39 cellular contexts compared by ENCODE assay signal in genomic region chr7:135272303-135272702, GRCh38. TPM values are rescaled to one million over a fixed set of nuclear protein-coding genes. Genes with fewer than 3 reads are reported as not detected.
"Had no signal": no experiment of that assay in that cellular context is flagged by ENCODE, and none has a peak within 500 bp of the region (broad histone marks: within the 10 kb centered on the region; RNA-seq: fewer than 3 reads in every experiment).

No MANE protein-coding gene starts in this region.

- H3K27ac Mint-ChIP-seq: activated B cell treated with CpG ODN at 0.5 μM for 24 hours; activated CD4-positive, alpha-beta memory T cell treated with anti-CD3 and anti-CD28 coated beads for 36 hours; activated CD4-positive, alpha-beta T cell treated with anti-CD3 and anti-CD28 coated beads, Interleukin-2, amount 10 ng/mL, durations not matched to agents 24 days and 14 days; activated CD8-positive, alpha-beta T cell treated with anti-CD3 and anti-CD28 coated beads for 36 hours; activated naive CD4-positive, alpha-beta T cell treated with anti-CD3 and anti-CD28 coated beads for 36 hours; activated naive CD8-positive, alpha-beta T cell treated with anti-CD3 and anti-CD28 coated beads for 36 hours; activated T-cell treated with anti-CD3 and anti-CD28 coated beads, Interleukin-2, amount 50 U/mL, for 72 hours; activated T-helper 1 cell treated with anti-CD3 and anti-CD28 coated beads, Interleukin-12 subunit alpha, Interleukin-12 subunit beta, Interleukin-2, Interleukin-4 antibody, amounts not matched to agents 30 ng/mL and 10 ng/mL and 1 ng/mL, durations not matched to agents 14 hours and 24 hours and 36 hours; activated T-helper 17 cell treated with anti-CD3 and anti-CD28 coated beads, Interleukin-2, amount 50 U/mL, for 72 hours; T-helper 1 cell treated with Interleukin-12 subunit alpha and Interleukin-12 subunit beta and Interleukin-4 antibody, amounts not matched to agents 30 μg/mL and 1 μg/mL, for 36 hours; T-helper 2 cell treated with Interferon-gamma antibody and Interleukin-4, amounts not matched to agents 5 μg/mL and 100 μg/mL, for 36 hours had no signal

- H3K4me1 Mint-ChIP-seq: activated naive CD8-positive, alpha-beta T cell treated with anti-CD3 and anti-CD28 coated beads for 36 hours; central memory CD8-positive, alpha-beta T cell had no signal

- H3K9me3 ChIP-seq: adrenal gland, body of pancreas, breast epithelium had no signal

- H3K36me3 Mint-ChIP-seq: activated CD4-positive, alpha-beta memory T cell treated with anti-CD3 and anti-CD28 coated beads for 36 hours; activated naive CD4-positive, alpha-beta T cell treated with anti-CD3 and anti-CD28 coated beads, Interleukin-2, amount 50 U/mL, for 72 hours; activated naive CD8-positive, alpha-beta T cell treated with anti-CD3 and anti-CD28 coated beads for 36 hours had no signal

- ATAC-seq: activated CD8-positive, alpha-beta T cell treated with anti-CD3 and anti-CD28 coated beads for 36 hours; activated naive CD4-positive, alpha-beta T cell treated with anti-CD3 and anti-CD28 coated beads, Interleukin-2, amount 50 U/mL, for 72 hours; activated T-cell treated with anti-CD3 and anti-CD28 coated beads, Interleukin-2, amount 50 U/mL, for 4 hours; activated T-cell treated with anti-CD3 and anti-CD28 coated beads, Interleukin-2, amount 50 U/mL, for 72 hours; activated T-helper 17 cell treated with anti-CD3 and anti-CD28 coated beads, Interleukin-2, amount 50 U/mL, for 72 hours; body of pancreas had no signal

- H3K4me1 ChIP-seq: adrenal gland, body of pancreas, breast epithelium had no signal

- H3K4me3 Mint-ChIP-seq: activated B cell treated with CpG ODN at 0.5 μM for 24 hours; activated CD4-positive, alpha-beta memory T cell treated with anti-CD3 and anti-CD28 coated beads for 36 hours; activated CD4-positive, alpha-beta T cell treated with anti-CD3 and anti-CD28 coated beads, Interleukin-2, amount 10 ng/mL, durations not matched to agents 24 days and 14 days; activated CD8-positive, alpha-beta T cell treated with anti-CD3 and anti-CD28 coated beads for 36 hours; activated naive CD4-positive, alpha-beta T cell treated with anti-CD3 and anti-CD28 coated beads for 36 hours; activated naive CD8-positive, alpha-beta T cell treated with anti-CD3 and anti-CD28 coated beads for 36 hours; activated T-cell treated with anti-CD3 and anti-CD28 coated beads, Interleukin-2, amount 50 U/mL, for 4 hours; activated T-cell treated with anti-CD3 and anti-CD28 coated beads, Interleukin-2, amount 50 U/mL, for 72 hours; activated T-helper 1 cell treated with anti-CD3 and anti-CD28 coated beads, Interleukin-12 subunit alpha, Interleukin-12 subunit beta, Interleukin-2, Interleukin-4 antibody, amounts not matched to agents 30 ng/mL and 10 ng/mL and 1 ng/mL, durations not matched to agents 14 hours and 24 hours and 36 hours; activated T-helper 17 cell treated with anti-CD3 and anti-CD28 coated beads, Interleukin-2, amount 50 U/mL, for 72 hours; central memory CD8-positive, alpha-beta T cell; T-helper 1 cell treated with Interleukin-12 subunit alpha and Interleukin-12 subunit beta and Interleukin-4 antibody, amounts not matched to agents 30 μg/mL and 1 μg/mL, for 36 hours; T-helper 2 cell treated with Interferon-gamma antibody and Interleukin-4, amounts not matched to agents 5 μg/mL and 100 μg/mL, for 36 hours had no signal

- DNase-seq: activated B cell treated with CpG ODN at 0.5 μM for 24 hours; activated CD4-positive, alpha-beta memory T cell treated with anti-CD3 and anti-CD28 coated beads for 36 hours; activated CD4-positive, alpha-beta T cell treated with anti-CD3 and anti-CD28 coated beads for 4 hours; activated CD4-positive, alpha-beta T cell treated with anti-CD3 and anti-CD28 coated beads, Interleukin-2, amount 10 ng/mL, durations not matched to agents 24 days and 14 days; activated CD4-positive, alpha-beta T cell treated with anti-CD3 and anti-CD28 coated beads, Interleukin-2, amount 50 U/mL, for 1 hour; activated CD4-positive, alpha-beta T cell treated with anti-CD3 and anti-CD28 coated beads, Interleukin-2, amount 50 U/mL, for 4 hours; activated CD4-positive, CD25-positive, alpha-beta regulatory T cell treated with anti-CD3 and anti-CD28 coated beads, Interleukin-2, amount 50 U/mL, for 72 hours; activated CD8-positive, alpha-beta memory T cell treated with anti-CD3 and anti-CD28 coated beads, Interleukin-2, amount 50 U/mL, for 4 hours; activated CD8-positive, alpha-beta T cell treated with anti-CD3 and anti-CD28 coated beads for 36 hours; activated effector memory CD4-positive, alpha-beta T cell treated with anti-CD3 and anti-CD28 coated beads, Interleukin-2, amount 50 U/mL, for 16 hours; activated gamma-delta T cell treated with Interleukin-2 at 50 U/mL for 16 hours; activated naive CD4-positive, alpha-beta T cell; activated naive CD4-positive, alpha-beta T cell treated with anti-CD3 and anti-CD28 coated beads for 36 hours; activated naive CD4-positive, alpha-beta T cell treated with anti-CD3 and anti-CD28 coated beads, Interleukin-2, amount 50 U/mL, for 16 hours; activated naive CD8-positive, alpha-beta T cell treated with anti-CD3 and anti-CD28 coated beads for 36 hours; activated T-cell treated with anti-CD3 and anti-CD28 coated beads for 4 hours; activated T-cell treated with anti-CD3 and anti-CD28 coated beads, Interleukin-2, amount 50 U/mL, for 1 hour; activated T-cell treated with anti-CD3 and anti-CD28 coated beads, Interleukin-2, amount 50 U/mL, for 4 hours; activated T-cell treated with anti-CD3 and anti-CD28 coated beads, Interleukin-2, amount 50 U/mL, for 72 hours; amniotic stem cell; aorta; body of pancreas; brain microvascular endothelial cell; caudate nucleus; cerebellar nuclear complex; T-helper 1 cell; T-helper 2 cell; T-helper 9 cell had no signal

- H3K4me3 ChIP-seq: adrenal gland, body of pancreas, breast epithelium had no signal

- H3K27ac ChIP-seq: adrenal gland, body of pancreas, brain microvascular endothelial cell, breast epithelium, VCaP had no signal

- H3K9me3 Mint-ChIP-seq: activated B cell treated with CpG ODN at 0.5 μM for 24 hours; activated CD4-positive, alpha-beta memory T cell treated with anti-CD3 and anti-CD28 coated beads for 36 hours; activated CD4-positive, alpha-beta T cell treated with anti-CD3 and anti-CD28 coated beads, Interleukin-2, amount 10 ng/mL, durations not matched to agents 24 days and 14 days; activated CD8-positive, alpha-beta T cell treated with anti-CD3 and anti-CD28 coated beads for 36 hours; activated naive CD4-positive, alpha-beta T cell treated with anti-CD3 and anti-CD28 coated beads for 36 hours; activated naive CD4-positive, alpha-beta T cell treated with anti-CD3 and anti-CD28 coated beads, Interleukin-2, amount 50 U/mL, for 72 hours; activated naive CD8-positive, alpha-beta T cell treated with anti-CD3 and anti-CD28 coated beads for 36 hours; activated T-cell treated with anti-CD3 and anti-CD28 coated beads, Interleukin-2, amount 50 U/mL, for 4 hours; activated T-cell treated with anti-CD3 and anti-CD28 coated beads, Interleukin-2, amount 50 U/mL, for 72 hours; activated T-helper 1 cell treated with anti-CD3 and anti-CD28 coated beads, Interleukin-12 subunit alpha, Interleukin-12 subunit beta, Interleukin-2, Interleukin-4 antibody, amounts not matched to agents 30 ng/mL and 10 ng/mL and 1 ng/mL, durations not matched to agents 14 hours and 24 hours and 36 hours; activated T-helper 17 cell treated with anti-CD3 and anti-CD28 coated beads, Interleukin-2, amount 50 U/mL, for 72 hours; central memory CD8-positive, alpha-beta T cell; T-helper 1 cell treated with Interleukin-12 subunit alpha and Interleukin-12 subunit beta and Interleukin-4 antibody, amounts not matched to agents 30 μg/mL and 1 μg/mL, for 36 hours; T-helper 2 cell treated with Interferon-gamma antibody and Interleukin-4, amounts not matched to agents 5 μg/mL and 100 μg/mL, for 36 hours had no signal

- H3K27me3 ChIP-seq: body of pancreas, brain microvascular endothelial cell, breast epithelium had no signal

- H3K36me3 ChIP-seq: adrenal gland, brain microvascular endothelial cell, breast epithelium had no signal

RNA-seq across cellular contexts. Expression of gene STRA8, which starts 38.7 kb away (rescaled TPM):
- total RNA-seq: activated B cell treated with CpG ODN at 0.5 μM for 24 hours; activated CD4-positive, alpha-beta memory T cell treated with anti-CD3 and anti-CD28 coated beads for 36 hours; activated CD4-positive, alpha-beta T cell treated with anti-CD3 and anti-CD28 coated beads, Interleukin-2, amount 10 ng/mL, durations not matched to agents 24 days and 14 days; activated CD8-positive, alpha-beta memory T cell treated with anti-CD3 and anti-CD28 coated beads for 36 hours; activated CD8-positive, alpha-beta T cell treated with anti-CD3 and anti-CD28 coated beads for 36 hours; activated naive CD4-positive, alpha-beta T cell treated with anti-CD3 and anti-CD28 coated beads for 36 hours; activated naive CD4-positive, alpha-beta T cell treated with anti-CD3 and anti-CD28 coated beads, Interleukin-2, amount 50 U/mL, for 72 hours; activated naive CD8-positive, alpha-beta T cell treated with anti-CD3 and anti-CD28 coated beads for 36 hours; activated T-cell treated with anti-CD3 and anti-CD28 coated beads, Interleukin-2, amount 50 U/mL, for 4 hours; activated T-cell treated with anti-CD3 and anti-CD28 coated beads, Interleukin-2, amount 50 U/mL, for 72 hours; activated T-helper 1 cell treated with anti-CD3 and anti-CD28 coated beads, Interleukin-12 subunit alpha, Interleukin-12 subunit beta, Interleukin-2, Interleukin-4 antibody, amounts not matched to agents 30 ng/mL and 10 ng/mL and 1 ng/mL, durations not matched to agents 14 hours and 24 hours and 36 hours; activated T-helper 17 cell treated with anti-CD3 and anti-CD28 coated beads, Interleukin-2, amount 50 U/mL, for 72 hours; adrenal gland; aorta; astrocyte; body of pancreas; breast epithelium had no signal
- polyA plus RNA-seq: adrenal gland, aorta had no signal
